ENCODE assay signal across 8 cellular contexts in the genomic region with DNA sequence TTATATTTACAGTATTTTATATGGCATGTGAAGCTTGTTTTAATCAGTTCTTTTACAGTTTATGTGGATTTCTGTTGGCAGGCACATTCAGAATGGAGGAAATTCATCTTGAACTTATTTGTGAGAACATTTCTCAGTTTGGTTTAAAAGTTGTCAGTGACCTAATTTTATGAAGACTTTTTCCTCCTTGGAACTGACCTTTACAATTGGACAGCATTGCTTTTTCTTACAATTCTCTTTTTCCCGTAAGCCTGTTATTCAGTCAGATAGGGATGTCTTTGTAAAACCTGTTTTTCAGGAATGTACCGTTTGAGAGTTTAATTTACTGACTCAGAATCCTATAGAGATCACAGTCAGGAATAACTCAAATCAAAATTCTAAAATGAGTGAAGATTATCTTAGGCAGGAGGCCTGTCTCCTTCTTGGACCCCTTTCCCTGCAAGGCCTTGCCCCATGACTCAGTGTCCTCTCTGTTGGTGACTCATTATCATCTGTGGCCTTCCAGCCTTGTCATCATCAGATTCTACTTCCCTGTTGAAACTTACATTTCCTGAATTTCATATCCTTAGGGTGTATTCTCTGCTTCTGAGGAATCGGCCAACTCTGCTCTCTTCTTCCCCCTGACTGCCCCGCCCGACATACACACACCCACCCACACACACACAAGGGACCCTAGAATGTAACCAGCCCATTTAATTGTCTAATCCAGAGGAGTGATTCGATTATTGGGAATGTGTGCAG.
DNase-seq lines count a peak whose midpoint lies in the region; ATAC-seq and TF ChIP-seq lines count a peak whose summit lies in the region.

No MANE protein-coding gene starts in this region.

- H2AFZ ChIP-seq in GM23248, result no peak overlapping the region

- H4K20me1 ChIP-seq in GM23248 (ENCODE audit: insufficient read depth), result no peaks in the 10 kb centered on the region

- H3F3A ChIP-seq in GM23248 (ENCODE audit: insufficient read depth), result peaks cover 53% of the 10 kb centered on the region

- H3K4me3 ChIP-seq in GM23248 (peak overlapping the region; percentile 53), right atrium auricular region (no peak overlapping the region), skin epidermis (no peak overlapping the region)

- peak overlapping the region; percentile 65 for H3K9ac ChIP-seq in GM23248

- TF ChIP-seq CTCF in right atrium auricular region (IDR thresholded peaks at IDR 0.05), result no peak

- ATAC-seq in HG03280 (IDR thresholded peaks at IDR 0.05; ENCODE audit: unreplicated experiment) (no peak), HG02884 (IDR thresholded peaks at IDR 0.05; ENCODE audit: unreplicated experiment) (no peak)

- peak overlapping the region; percentile 92 for H3K27ac ChIP-seq in GM23248
- peak overlapping the region; percentile 87 to 92 for H3K27ac ChIP-seq in right atrium auricular region
- peak overlapping the region in 19 of 21 experiments; percentile 2 to 85 (median 70) for H3K27ac ChIP-seq in skin epidermis

- no peaks in the 10 kb centered on the region for H3K9me3 ChIP-seq in GM23248 (ENCODE audit: low read depth)
- no peaks in the 10 kb centered on the region for H3K9me3 ChIP-seq in right atrium auricular region

- peak overlapping the region; percentile 65 for H3K4me2 ChIP-seq in GM23248 (ENCODE audit: unreplicated experiment)

- H3K36me3 ChIP-seq in GM23248 (ENCODE audit: low read depth) (no peaks in the 10 kb centered on the region), right atrium auricular region (no peaks in the 10 kb centered on the region)

- H3K9me2 ChIP-seq in GM23248 (ENCODE audit: insufficient read depth), result no peaks in the 10 kb centered on the region

- H3K27me3 ChIP-seq in GM23248 (replicated peaks; ENCODE audit: insufficient read depth) (no peaks in the 10 kb centered on the region), right atrium auricular region (no peaks in the 10 kb centered on the region)

- in situ Hi-C loops in GM23248 (cut with MboI), result no loop called here

- H3K4me1 ChIP-seq in GM23248 (ENCODE audit: insufficient read depth), result peaks cover 48% of the 10 kb centered on the region
- H3K4me1 ChIP-seq in right atrium auricular region, result peaks cover 0 to 73% of the 10 kb centered on the region in 2 donors

- WGBS in GM23248 (ENCODE audit: low coverage in 1 of 2, low lambda C conversion rate in 2 of 2, missing lambda C conversion rate in 2 of 2), 2 experiments, result 1 to 4% methylated on average over 6 of the region's 6 CpGs

- peak; percentile 95 for DNase-seq in GM23248
- DNase-seq in SW 1271 (lab: John Stamatoyannopoulos, UW), result peak; percentile 58 to 76
- peak; percentile 67 for DNase-seq in right atrium auricular region (ENCODE audit: low spot score)
- DNase-seq in NCI-H774 (lab: John Stamatoyannopoulos, UW), result no peak
- no peak for DNase-seq in UCSD-AML1 (lab: John Stamatoyannopoulos, UW; ENCODE audit: unreplicated experiment)

- H3K79me2 ChIP-seq in GM23248 (ENCODE audit: insufficient read depth), result peaks cover 72% of the 10 kb centered on the region

Comparison
In these comparisons a context has a peak if more than half of its experiments do, and no peak if none do; other contexts are left out.
1. DNase-seq: peak in GM23248 (single experiment), SW 1271 (2 of 2) and right atrium auricular region (single experiment); none in NCI-H774 (single experiment) and UCSD-AML1 (single experiment).
2. Peak in every context shown above with its lines, with median percentiles within 50 percentile points of each other: H3K27ac ChIP-seq.